In the genomic region with DNA sequence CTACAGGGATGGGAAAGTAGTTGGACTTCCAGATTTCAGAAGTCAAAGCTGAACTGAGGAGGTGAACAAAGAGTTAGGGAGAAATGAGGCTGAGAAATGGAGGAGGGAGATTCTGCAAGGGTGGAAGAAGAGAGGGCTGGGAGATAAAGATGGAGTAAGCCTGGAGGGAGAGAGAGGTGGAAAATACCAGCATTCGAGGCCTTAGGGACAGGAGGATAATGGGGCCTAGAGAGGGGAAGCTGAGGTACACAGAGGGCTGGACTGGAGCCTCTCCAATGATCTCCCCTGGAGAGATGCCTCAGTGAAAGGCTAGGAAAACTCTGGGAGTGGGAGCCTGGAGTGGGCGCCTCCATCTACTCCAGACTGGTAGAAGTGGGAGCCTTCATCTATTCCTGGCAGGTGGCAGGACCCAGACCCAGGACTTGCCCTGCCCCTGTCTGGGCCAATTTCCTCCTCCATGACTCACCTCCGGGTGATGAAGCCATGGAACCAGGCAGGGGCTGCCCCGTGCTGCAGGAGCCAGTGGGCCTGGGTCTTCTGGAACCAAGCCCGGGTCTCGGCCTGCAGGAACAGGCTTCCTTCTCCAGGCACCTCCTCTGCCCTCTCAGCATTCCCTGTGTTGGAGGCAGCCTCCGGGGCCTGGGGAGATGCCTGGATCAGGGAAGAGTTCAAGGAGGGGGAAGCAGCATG, we compare ENCODE assay signal across 10 cellular contexts. TPM values are rescaled to one million over a fixed set of nuclear protein-coding genes. Genes with fewer than 3 reads are reported as not detected.
A peak's percentile ranks its signal among the peaks of the same experiment; 100 is the strongest.
DNase-seq lines count a peak whose midpoint lies in the region; ATAC-seq, FAIRE-seq and TF ChIP-seq lines count a peak whose summit lies in the region.
"Had no signal": no experiment of that assay in that cellular context is flagged by ENCODE, and none has a peak within 500 bp of the region (broad histone marks: within the 10 kb centered on the region; RNA-seq: fewer than 3 reads in every experiment).

No MANE protein-coding gene starts in this region.

- CTCF ChIA-PET in A549 (lab: Yijun Ruan, JAX) = interaction anchor here (0.7 to 27.2 kb wide), 15 partner anchors 8 to 99 kb away, joined by 3 to 480 read pairs (median 7); partner anchors contain the start of genes INSRR and NTRK1

- H3K4me1 ChIP-seq in A549 (peaks cover 24% of the 10 kb centered on the region), muscle layer of duodenum (ENCODE audit: control insufficient read depth in 1 of 2, insufficient read depth in 2 of 2, low read length in 2 of 2) (peaks cover 0 to 26% of the 10 kb centered on the region in 2 donors)

- peak overlapping the region; percentile 92 for H3K4me2 ChIP-seq in A549

- WGBS in A549 (ENCODE audit: missing lambda C conversion rate) = 85% methylated on average over 5 of the region's 7 CpGs

- H3K9me3 ChIP-seq in A549 = no peaks in the 10 kb centered on the region
- H3K9me3 ChIP-seq in muscle layer of duodenum (ENCODE audit: control insufficient read depth in 1 of 2, low read length in 2 of 2) = no peaks in the 10 kb centered on the region
- H3K9me3 ChIP-seq: SJSA1 had no signal

- H3K27ac ChIP-seq in A549 (peak overlapping the region; percentile 76 to 86; a peak in 5 of 6 replicates), muscle layer of duodenum (ENCODE audit: low read length) (peak overlapping the region; percentile 74), coronary artery (peak overlapping the region in 1 of 2 donors; percentile 83)
- H3K27ac ChIP-seq: C4-2B, SJSA1 had no signal

- no peak for TF ChIP-seq RAD21 in A549 (conservative IDR thresholded peaks at IDR 0.05 in 1 of 2, IDR thresholded peaks at IDR 0.05 in 1 of 2)

- POLR2A ChIA-PET in A549 (lab: Yijun Ruan, JAX) = interaction anchor here (1.0 kb wide), 1 partner anchor 38 kb away, joined by 3 read pairs; no protein-coding TSS in a partner anchor

- FAIRE-seq in A549 (lab: Jason Lieb, UNC) = no peak
- no peak for FAIRE-seq in bronchial epithelial cell (lab: Jason Lieb, UNC)
- FAIRE-seq in D721Med (lab: Jason Lieb, UNC) = no peak

- H3K27me3 ChIP-seq in bronchial epithelial cell (ENCODE audit: control insufficient read depth, insufficient read depth, low read length) = no peaks in the 10 kb centered on the region
- no peaks in the 10 kb centered on the region for H3K27me3 ChIP-seq in muscle layer of duodenum (ENCODE audit: low read depth, low read length)

- peak in 1 of 2 experiments; percentile 19; a peak in 2 of 6 replicates for ATAC-seq in A549

- TF ChIP-seq CTCF in A549 (IDR thresholded peaks at IDR 0.05) (no peak), bronchial epithelial cell (IDR thresholded peaks at IDR 0.05; ENCODE audit: insufficient read depth, low read length, severe bottlenecking) (no peak), coronary artery (IDR thresholded peaks at IDR 0.05) (no peak), D721Med (IDR thresholded peaks at IDR 0.05; ENCODE audit: insufficient read depth, missing control alignments) (no peak)

- H3K4me3 ChIP-seq in A549 (no peak overlapping the region; the same call in 2 of the 3 replicates), bronchial epithelial cell (ENCODE audit: low read depth, low read length) (no peak overlapping the region), muscle layer of duodenum (ENCODE audit: low read depth in 1 of 2, low read length in 2 of 2) (peak overlapping the region; percentile 48 to 63), coronary artery (no peak overlapping the region)
- H3K4me3 ChIP-seq: SJSA1 had no signal

- TF ChIP-seq EP300 in A549 (IDR thresholded peaks at IDR 0.05) = no peak

- H3K36me3 ChIP-seq in bronchial epithelial cell (ENCODE audit: control insufficient read depth, insufficient read depth, low read length) = no peaks in the 10 kb centered on the region
- no peaks in the 10 kb centered on the region for H3K36me3 ChIP-seq in muscle layer of duodenum (ENCODE audit: control insufficient read depth in 1 of 2, insufficient read depth in 2 of 2, low read length in 2 of 2)
- H3K36me3 ChIP-seq: SJSA1 had no signal

- DNase-seq in A549 (ENCODE audit: low read depth in 1 of 2, low spot score in 1 of 2) (no peak), T-helper 1 cell (peak in 4 of 5 donors; percentile 26 to 52 (median 41)), bronchial epithelial cell (ENCODE audit: low read depth) (peak; percentile 56), coronary artery (ENCODE audit: low spot score) (no peak), NCI-H1092 treated with DMSO at 0.1 percent for 48 hours (lab: John Stamatoyannopoulos, UW) (no peak), D721Med (ENCODE audit: insufficient read length, low spot score) (no peak), dedifferentiated amniotic fluid mesenchymal stem cell (ENCODE audit: extremely low spot score) (no peak)

- no peak for TF ChIP-seq POLR2A in A549 (IDR thresholded peaks at IDR 0.05; ENCODE audit: low read length)

TF ChIP-seq in A549, 52 proteins besides CTCF, POLR2A, EP300 and RAD21:
- TF ChIP-seq MAFK (IDR thresholded peaks at IDR 0.05; ENCODE audit: partially characterized antibody) (no peak), FOSL2 (IDR thresholded peaks at IDR 0.05) (no peak), FOSL2 (CRISPR knock-in tag; IDR thresholded peaks at IDR 0.05) (0 out of 2 replicates have a peak, but pooled peaks have one; percentile 9)

RNA-seq across cellular contexts. Expression of gene SH2D2A, which starts 1.9 kb away (rescaled TPM):
- 1.4 and 1.8 TPM in 2 replicates for polyA plus RNA-seq in A549 (2011; rRNA removed)
- polyA plus RNA-seq in A549 (2012; cell fraction: cytosol; rRNA removed) = 1.9 and 2.8 TPM in 2 replicates
- 4.2 and 5.1 TPM in 2 replicates for polyA plus RNA-seq in A549 (2012; cell fraction: nucleus; rRNA removed)
- 1.6 to 1.8 TPM (median 1.8 TPM) in 3 replicates for polyA plus RNA-seq in A549 (2017; fragmentation: RNase III; extraction: RNeasy Plus Mini Kit Qiagen cat#74134 plus additional on column Dnase treatment)
- 0.92 and 1.2 TPM in 2 replicates for polyA minus RNA-seq in A549 (2011; rRNA and poly(A)+ RNA removed)
- 1.2 and 1.8 TPM in 2 replicates for total RNA-seq in bronchial epithelial cell
- total RNA-seq: SJSA1 had no signal

RNA-seq across cellular contexts. Expression of gene INSRR, which starts 44.2 kb away (rescaled TPM):
- polyA plus RNA-seq in A549 (2011; rRNA removed) (not detected in 2 replicates), A549 (2017; fragmentation: RNase III; extraction: RNeasy Plus Mini Kit Qiagen cat#74134 plus additional on column Dnase treatment) (not detected in 3 replicates)
- polyA plus RNA-seq in A549 (2012; cell fraction: cytosol; rRNA removed) = not detected in 2 replicates
- polyA plus RNA-seq in A549 (2012; cell fraction: nucleus; rRNA removed) = 0.01 TPM in 1 of 2 replicates, not detected in the other
- polyA minus RNA-seq in A549 (2011; rRNA and poly(A)+ RNA removed) = not detected in 2 replicates
- total RNA-seq in bronchial epithelial cell = not detected in 2 replicates
- total RNA-seq: SJSA1 had no signal

RNA-seq across cellular contexts. Expression of gene NTRK1, which starts 45.9 kb away (rescaled TPM):
- polyA plus RNA-seq in A549 (2011; rRNA removed) = 0.05 and 0.07 TPM in 2 replicates
- polyA plus RNA-seq in A549 (2012; cell fraction: cytosol; rRNA removed) = 0.13 and 0.16 TPM in 2 replicates
- 0.47 and 0.67 TPM in 2 replicates for polyA plus RNA-seq in A549 (2012; cell fraction: nucleus; rRNA removed)
- polyA plus RNA-seq in A549 (2017; fragmentation: RNase III; extraction: RNeasy Plus Mini Kit Qiagen cat#74134 plus additional on column Dnase treatment) = 0.08 to 0.18 TPM (median 0.10 TPM) in 3 replicates
- polyA minus RNA-seq in A549 (2011; rRNA and poly(A)+ RNA removed) = 0.34 TPM in 1 of 2 replicates, not detected in the other
- not detected in 2 replicates for total RNA-seq in bronchial epithelial cell
- total RNA-seq: SJSA1 had no signal

RNA-seq across cellular contexts. Expression of gene PRCC, which starts 47.4 kb away (rescaled TPM):
- polyA plus RNA-seq in A549 (2011; rRNA removed) = 52.0 and 65.3 TPM in 2 replicates
- 54.9 and 62.9 TPM in 2 replicates for polyA plus RNA-seq in A549 (2012; cell fraction: cytosol; rRNA removed)
- polyA plus RNA-seq in A549 (2012; cell fraction: nucleus; rRNA removed) = 39.8 and 50.8 TPM in 2 replicates
- polyA plus RNA-seq in A549 (2017; fragmentation: RNase III; extraction: RNeasy Plus Mini Kit Qiagen cat#74134 plus additional on column Dnase treatment) = 42.8 to 45.5 TPM (median 44.5 TPM) in 3 replicates
- polyA minus RNA-seq in A549 (2011; rRNA and poly(A)+ RNA removed) = 98.3 and 148 TPM in 2 replicates
- total RNA-seq in bronchial epithelial cell = 9.2 and 11.5 TPM in 2 replicates

Comparison
In these comparisons a context has a peak if more than half of its experiments do, and no peak if none do; other contexts are left out.
1. DNase-seq: peak in T-helper 1 cell (4 of 5) and bronchial epithelial cell (single experiment); none in A549 (0 of 2), coronary artery (single experiment), NCI-H1092 treated with DMSO at 0.1 percent for 48 hours (single experiment), D721Med (single experiment) and dedifferentiated amniotic fluid mesenchymal stem cell (single experiment).
2. H3K4me3 ChIP-seq: peak in muscle layer of duodenum (2 of 2); none in A549 (single experiment), bronchial epithelial cell (single experiment) and coronary artery (single experiment).